Comparison of ENCODE assay signal across 1 cellular context in the genomic region with DNA sequence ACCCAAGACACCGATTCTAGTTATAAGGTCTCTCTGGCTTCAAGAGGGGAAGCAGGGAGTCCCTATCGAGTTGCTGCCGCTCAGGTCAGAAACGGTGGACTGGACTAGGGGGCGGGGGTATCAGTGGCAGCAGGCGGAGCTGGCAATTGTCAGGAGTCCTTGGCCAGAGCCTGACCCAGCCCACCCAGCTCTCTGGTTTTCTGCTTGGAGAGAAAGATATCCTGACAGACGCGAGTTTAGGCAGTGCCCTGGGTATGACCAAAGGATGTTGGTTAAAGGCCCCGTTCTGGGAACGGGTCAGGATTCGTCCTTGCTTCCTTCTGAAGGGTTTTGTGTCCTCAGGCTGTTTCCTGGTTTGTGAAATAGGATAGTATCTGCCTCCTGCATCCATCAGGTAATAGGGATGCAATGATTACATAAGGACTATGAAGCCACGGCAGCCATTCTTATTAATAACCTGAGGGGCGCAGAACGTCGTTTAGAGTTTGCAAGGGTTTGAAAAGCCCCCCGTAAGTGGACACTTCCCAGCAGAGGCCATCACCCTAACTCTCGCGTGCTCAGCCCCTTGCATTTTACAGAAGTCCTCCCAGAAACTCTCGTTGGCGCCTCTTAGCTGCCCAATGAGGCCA.
A peak's percentile ranks its signal among the peaks of the same experiment; 100 is the strongest.
TF ChIP-seq lines count a peak whose summit lies in the region.

No MANE protein-coding gene starts in this region.

TF ChIP-seq in GM12878, 131 proteins besides CTCF, POLR2A, EP300 and RAD21 (continued from another document):
- TF ChIP-seq, protein P1, sequence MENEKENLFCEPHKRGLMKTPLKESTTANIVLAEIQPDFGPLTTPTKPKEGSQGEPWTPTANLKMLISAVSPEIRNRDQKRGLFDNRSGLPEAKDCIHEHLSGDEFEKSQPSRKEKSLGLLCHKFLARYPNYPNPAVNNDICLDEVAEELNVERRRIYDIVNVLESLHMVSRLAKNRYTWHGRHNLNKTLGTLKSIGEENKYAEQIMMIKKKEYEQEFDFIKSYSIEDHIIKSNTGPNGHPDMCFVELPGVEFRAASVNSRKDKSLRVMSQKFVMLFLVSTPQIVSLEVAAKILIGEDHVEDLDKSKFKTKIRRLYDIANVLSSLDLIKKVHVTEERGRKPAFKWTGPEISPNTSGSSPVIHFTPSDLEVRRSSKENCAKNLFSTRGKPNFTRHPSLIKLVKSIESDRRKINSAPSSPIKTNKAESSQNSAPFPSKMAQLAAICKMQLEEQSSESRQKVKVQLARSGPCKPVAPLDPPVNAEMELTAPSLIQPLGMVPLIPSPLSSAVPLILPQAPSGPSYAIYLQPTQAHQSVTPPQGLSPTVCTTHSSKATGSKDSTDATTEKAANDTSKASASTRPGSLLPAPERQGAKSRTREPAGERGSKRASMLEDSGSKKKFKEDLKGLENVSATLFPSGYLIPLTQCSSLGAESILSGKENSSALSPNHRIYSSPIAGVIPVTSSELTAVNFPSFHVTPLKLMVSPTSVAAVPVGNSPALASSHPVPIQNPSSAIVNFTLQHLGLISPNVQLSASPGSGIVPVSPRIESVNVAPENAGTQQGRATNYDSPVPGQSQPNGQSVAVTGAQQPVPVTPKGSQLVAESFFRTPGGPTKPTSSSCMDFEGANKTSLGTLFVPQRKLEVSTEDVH (IDR thresholded peaks at IDR 0.05; ENCODE audit: low read depth, partially characterized antibody), result peak; percentile 6
- TF ChIP-seq YY1 (IDR thresholded peaks at IDR 0.05; ENCODE audit: low read depth, low read length) (no peak), TBL1XR1 (IDR thresholded peaks at IDR 0.05; ENCODE audit: low read depth, low read length) (no peak), MTA2 (IDR thresholded peaks at IDR 0.05; ENCODE audit: low read depth) (0 out of 2 replicates have a peak, but pooled peaks have one; percentile 10), KLF5 (IDR thresholded peaks at IDR 0.05; ENCODE audit: partially characterized antibody) (no peak), SMC3 (IDR thresholded peaks at IDR 0.05; ENCODE audit: borderline replicate concordance, low read length) (no peak), POLR2AphosphoS5 (IDR thresholded peaks at IDR 0.05; ENCODE audit: low read length) (peak; percentile 3; the same call in 1 of the 2 replicates), TAF1 (IDR thresholded peaks at IDR 0.05; ENCODE audit: borderline replicate concordance, low read depth, low read length) (no peak), NR2F1 (conservative IDR thresholded peaks at IDR 0.05) (0 out of 2 replicates have a peak, but pooled peaks have one; percentile 5), RBBP5 (conservative IDR thresholded peaks at IDR 0.05) (no peak)
- TF ChIP-seq, protein P2, sequence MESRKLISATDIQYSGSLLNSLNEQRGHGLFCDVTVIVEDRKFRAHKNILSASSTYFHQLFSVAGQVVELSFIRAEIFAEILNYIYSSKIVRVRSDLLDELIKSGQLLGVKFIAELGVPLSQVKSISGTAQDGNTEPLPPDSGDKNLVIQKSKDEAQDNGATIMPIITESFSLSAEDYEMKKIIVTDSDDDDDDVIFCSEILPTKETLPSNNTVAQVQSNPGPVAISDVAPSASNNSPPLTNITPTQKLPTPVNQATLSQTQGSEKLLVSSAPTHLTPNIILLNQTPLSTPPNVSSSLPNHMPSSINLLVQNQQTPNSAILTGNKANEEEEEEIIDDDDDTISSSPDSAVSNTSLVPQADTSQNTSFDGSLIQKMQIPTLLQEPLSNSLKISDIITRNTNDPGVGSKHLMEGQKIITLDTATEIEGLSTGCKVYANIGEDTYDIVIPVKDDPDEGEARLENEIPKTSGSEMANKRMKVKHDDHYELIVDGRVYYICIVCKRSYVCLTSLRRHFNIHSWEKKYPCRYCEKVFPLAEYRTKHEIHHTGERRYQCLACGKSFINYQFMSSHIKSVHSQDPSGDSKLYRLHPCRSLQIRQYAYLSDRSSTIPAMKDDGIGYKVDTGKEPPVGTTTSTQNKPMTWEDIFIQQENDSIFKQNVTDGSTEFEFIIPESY (IDR thresholded peaks at IDR 0.05), result no peak
